ENCODE assay signal across 16 cellular contexts in the genomic region with DNA sequence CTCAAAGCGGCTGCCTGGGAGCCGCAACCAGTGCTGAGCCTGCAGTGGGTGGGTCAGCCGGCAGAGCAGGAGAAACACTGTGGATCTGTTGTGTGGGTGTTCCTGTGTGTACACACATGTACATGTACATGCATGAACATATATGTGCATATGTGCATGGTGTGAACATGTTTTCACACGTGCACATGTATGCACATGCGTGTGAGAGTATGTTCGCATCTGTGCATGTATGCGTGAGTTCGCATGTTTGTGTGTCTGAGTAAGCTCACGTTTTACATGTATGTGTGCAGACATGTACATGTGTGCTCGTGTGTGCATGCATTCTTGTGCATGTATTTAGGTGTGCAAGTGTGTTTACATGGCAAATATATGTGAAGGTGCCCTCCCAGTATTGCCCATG.
DNase-seq lines count a peak whose midpoint lies in the region; ATAC-seq and TF ChIP-seq lines count a peak whose summit lies in the region.
"Had no signal": no experiment of that assay in that cellular context is flagged by ENCODE, and none has a peak within 500 bp of the region (broad histone marks: within the 10 kb centered on the region; RNA-seq: fewer than 3 reads in every experiment).

No MANE protein-coding gene starts in this region.

- BruUV-seq in IMR-90 (replicated peaks; lab: Mats Ljungman, UMichigan) = no TSS peak

- peaks cover 0 to 4% of the 10 kb centered on the region in 2 experiments; a peak in 2 of 4 replicates for H3K79me1 ChIP-seq in IMR-90 (ENCODE audit: low read depth in 1 of 2, low read length in 2 of 2)
- H3K79me1 ChIP-seq in neuronal stem cell (ENCODE audit: low read depth, low read length) = no peaks in the 10 kb centered on the region

- no peak overlapping the region for H4K91ac ChIP-seq in IMR-90 (ENCODE audit: insufficient read depth, low read depth, low read length)
- H4K91ac ChIP-seq in neuronal stem cell (ENCODE audit: low read depth, low read length, poor library complexity) = no peak overlapping the region

- intact Hi-C loops in IMR-90 (cut with micrococcal nuclease) = no loop called here

- no peaks in the 10 kb centered on the region for H3K27me3 ChIP-seq in IMR-90 (ENCODE audit: control insufficient read depth, insufficient read depth, low read length)
- H3K27me3 ChIP-seq in neuronal stem cell (ENCODE audit: control insufficient read depth in 3 of 3, insufficient read depth in 3 of 3, low read depth in 1 of 3, low read length in 3 of 3) = no peaks in the 10 kb centered on the region

- 100% methylated on average over 3 of the region's 10 CpGs; no CpG with 5 or more reads in 1 of the 2 experiments for WGBS in IMR-90 (ENCODE audit: extremely low coverage in 2 of 2, insufficient read length in 1 of 2), 2 experiments
- WGBS in neuronal stem cell (ENCODE audit: extremely low coverage in 2 of 2, insufficient read length in 2 of 2, insufficient replicate concordance in 1 of 2), 2 donors = no CpG with 5 or more reads among the region's 10 CpGs

- no peak overlapping the region for H2AK9ac ChIP-seq in IMR-90 (replicated peaks; ENCODE audit: low read depth, low read length, poor library complexity)

- no peak overlapping the region; the same call in 1 of the 2 replicates for H2BK20ac ChIP-seq in IMR-90 (ENCODE audit: low read depth, low read length)

- H2BK5ac ChIP-seq in IMR-90 (ENCODE audit: low read depth, low read length, poor library complexity, severe bottlenecking) = no peak overlapping the region
- H2BK5ac ChIP-seq in neuronal stem cell (ENCODE audit: low read length) = peak overlapping the region; percentile 3

- no peak overlapping the region for H2BK12ac ChIP-seq in neuronal stem cell (ENCODE audit: low read length)

- DNase-seq in IMR-90 (no peak), neuronal stem cell (ENCODE audit: low spot score) (no peak), NCI-H2081 treated with DMSO at 0.1 percent for 48 hours (lab: John Stamatoyannopoulos, UW) (no peak)
- DNase-seq in stimulated activated CD4-positive, alpha-beta T cell treated with anti-CD3 and anti-CD28 coated beads, Interleukin-1b, Interleukin-23, amount 100 ng/mL, for 48 hours = no peak
- DNase-seq: C1 segment of cervical spinal cord; Calu3; CD4-positive, alpha-beta memory T cell; COR-L47; DMS53; DMS79 treated with DMSO at 0.1 percent for 48 hours; GF-D8; GM23248; H7; HCEC 1CT had no signal

- no peak overlapping the region for H4K5ac ChIP-seq in IMR-90 (ENCODE audit: low read depth, low read length)

- H3K27ac ChIP-seq in HEK293 (ENCODE audit: extremely low read depth, low read depth, low read length) = no peak overlapping the region
- H3K27ac ChIP-seq in IMR-90 (ENCODE audit: insufficient read depth, low read length) = no peak overlapping the region
- no peak overlapping the region for H3K27ac ChIP-seq in neuronal stem cell (replicated peaks; ENCODE audit: low read length)
- H3K27ac ChIP-seq: GM23248 had no signal

- H3K56ac ChIP-seq in IMR-90 (ENCODE audit: extremely low read depth, insufficient read depth, low read length) = no peak overlapping the region

- H3K4me1 ChIP-seq in HEK293 (ENCODE audit: control insufficient read depth, insufficient read depth, low read length) = no peaks in the 10 kb centered on the region
- H3K4me1 ChIP-seq in IMR-90 (ENCODE audit: control insufficient read depth, insufficient read depth, low read length) = peaks cover 10% of the 10 kb centered on the region
- H3K4me1 ChIP-seq in neuronal stem cell (ENCODE audit: control insufficient read depth in 2 of 2, insufficient read depth in 1 of 2, low read depth in 1 of 2, low read length in 2 of 2) = peaks cover 0 to 6% of the 10 kb centered on the region in 2 donors

- H2AK5ac ChIP-seq in IMR-90 (ENCODE audit: low read depth, low read length) (no peak overlapping the region), neuronal stem cell (ENCODE audit: low read depth, low read length) (no peak overlapping the region)

- peaks cover 6% of the 10 kb centered on the region for H3K9me1 ChIP-seq in IMR-90 (ENCODE audit: insufficient read depth, low read length)

- H3K9me3 ChIP-seq in HEK293 (ENCODE audit: control insufficient read depth, insufficient read depth, low read depth, low read length) = no peaks in the 10 kb centered on the region
- no peaks in the 10 kb centered on the region; the same call in 1 of the 2 replicates for H3K9me3 ChIP-seq in IMR-90 (ENCODE audit: control insufficient read depth, insufficient read depth, low read length)
- peaks cover 6 to 18% of the 10 kb centered on the region in 2 donors for H3K9me3 ChIP-seq in neuronal stem cell (replicated peaks in 1 of 2; ENCODE audit: control insufficient read depth in 2 of 2, insufficient read depth in 1 of 2, low read depth in 1 of 2, low read length in 2 of 2)

- H3K14ac ChIP-seq in IMR-90 (replicated peaks; ENCODE audit: low read depth, low read length) (0 out of 2 replicates have a peak overlapping the region, but pooled peaks have one; percentile 9), neuronal stem cell (ENCODE audit: low read length) (no peak overlapping the region)

- no peak overlapping the region for H3K4ac ChIP-seq in IMR-90 (ENCODE audit: low read depth, low read length)
- no peak overlapping the region for H3K4ac ChIP-seq in neuronal stem cell (ENCODE audit: low read length)

- no peak overlapping the region for H3K4me3 ChIP-seq in HEK293 (ENCODE audit: low read depth, low read length)
- no peak overlapping the region for H3K4me3 ChIP-seq in IMR-90 (ENCODE audit: insufficient read depth, low read depth, low read length)
- peak overlapping the region in 1 of 2 donors; percentile 27 for H3K4me3 ChIP-seq in neuronal stem cell (ENCODE audit: low read length in 2 of 2)
- H3K4me3 ChIP-seq: GM23248 had no signal

- in situ Hi-C loops in IMR-90 (cut with MboI; ENCODE audit: low sequenced_read_pairs) = no loop called here

- H3K36me3 ChIP-seq in HEK293 (ENCODE audit: control insufficient read depth in 2 of 2, insufficient read depth in 1 of 2, low read length in 2 of 2) (no peaks in the 10 kb centered on the region), IMR-90 (ENCODE audit: control insufficient read depth, insufficient read depth, low read length) (no peaks in the 10 kb centered on the region), neuronal stem cell (replicated peaks in 1 of 2; ENCODE audit: control insufficient read depth in 2 of 2, insufficient read depth in 2 of 2, low read length in 2 of 2) (no peaks in the 10 kb centered on the region)

- H3K4me2 ChIP-seq in IMR-90 (ENCODE audit: low read depth, low read length) = no peak overlapping the region
- no peak overlapping the region for H3K4me2 ChIP-seq in neuronal stem cell (ENCODE audit: insufficient read depth, low read length, poor library complexity, severe bottlenecking)

- no peak overlapping the region for H3K9ac ChIP-seq in IMR-90 (ENCODE audit: low read depth, low read length)
- no peak overlapping the region for H3K9ac ChIP-seq in neuronal stem cell (ENCODE audit: low read depth, low read length, poor library complexity)
- H3K9ac ChIP-seq: GM23248 had no signal

- CTCF ChIA-PET in HEK293 (lab: Yijun Ruan, JAX) (no interaction called here), IMR-90 (lab: Yijun Ruan, JAX) (no interaction called here)

- no peak overlapping the region for H4K8ac ChIP-seq in IMR-90 (ENCODE audit: low read depth in 2 of 2, low read length in 2 of 2)
- no peak overlapping the region for H4K8ac ChIP-seq in neuronal stem cell (ENCODE audit: low read depth, low read length)

- no peak overlapping the region for H2AFZ ChIP-seq in IMR-90 (replicated peaks; ENCODE audit: low read length, poor library complexity)
- H2AFZ ChIP-seq in neuronal stem cell (ENCODE audit: low read length) = no peak overlapping the region
- H2AFZ ChIP-seq: GM23248 had no signal

- no peak for TF ChIP-seq POLR2A in IMR-90 (IDR thresholded peaks at IDR 0.05; ENCODE audit: low read depth, low read length)

- dilution Hi-C loops in IMR-90 (cut with HindIII; ENCODE audit: low sequenced_read_pairs, unreplicated experiment) = no loop called here

- H3K18ac ChIP-seq in IMR-90 (ENCODE audit: low read depth, low read length) = no peak overlapping the region
- H3K18ac ChIP-seq in neuronal stem cell (ENCODE audit: low read length) = no peak overlapping the region

- no peak for TF ChIP-seq CTCF in HEK293 (tag by site-specific recombination; IDR thresholded peaks at IDR 0.05)
- TF ChIP-seq CTCF in IMR-90 (conservative IDR thresholded peaks at IDR 0.05; ENCODE audit: low read depth, low read length) = no peak

- H2BK15ac ChIP-seq in IMR-90 (ENCODE audit: low read depth, low read length) = no peak overlapping the region
- no peak overlapping the region for H2BK15ac ChIP-seq in neuronal stem cell (ENCODE audit: low read length)

- H3K23ac ChIP-seq in IMR-90 (ENCODE audit: low read depth, low read length) = no peak overlapping the region
- H3K23ac ChIP-seq in neuronal stem cell (ENCODE audit: low read depth, low read length, poor library complexity) = no peak overlapping the region

- ATAC-seq in IMR-90 (ENCODE audit: low read depth) = no peak
- ATAC-seq in HG02938 (IDR thresholded peaks at IDR 0.05; ENCODE audit: unreplicated experiment) = no peak

- H2BK120ac ChIP-seq in IMR-90 (ENCODE audit: low read depth, low read length) (no peak overlapping the region), neuronal stem cell (ENCODE audit: low read depth, low read length) (no peak overlapping the region)

- TF ChIP-seq RAD21 in IMR-90 (IDR thresholded peaks at IDR 0.05; ENCODE audit: low read length) = no peak

- POLR2A ChIA-PET in HEK293 (lab: Yijun Ruan, JAX) (no interaction called here), IMR-90 (lab: Charles Lee; ENCODE audit: unreplicated experiment) (no interaction called here)

- H4K20me1 ChIP-seq in IMR-90 (ENCODE audit: insufficient read depth, low read length) = peaks cover 2% of the 10 kb centered on the region; the same call in 1 of the 2 replicates

TF ChIP-seq in IMR-90, 13 proteins besides CTCF, POLR2A, EP300 and RAD21:
- TF ChIP-seq CEBPB (IDR thresholded peaks at IDR 0.05; ENCODE audit: low read depth, low read length) = no peak
